Comparison of ENCODE assay signal across 9 cellular contexts in the genomic region with DNA sequence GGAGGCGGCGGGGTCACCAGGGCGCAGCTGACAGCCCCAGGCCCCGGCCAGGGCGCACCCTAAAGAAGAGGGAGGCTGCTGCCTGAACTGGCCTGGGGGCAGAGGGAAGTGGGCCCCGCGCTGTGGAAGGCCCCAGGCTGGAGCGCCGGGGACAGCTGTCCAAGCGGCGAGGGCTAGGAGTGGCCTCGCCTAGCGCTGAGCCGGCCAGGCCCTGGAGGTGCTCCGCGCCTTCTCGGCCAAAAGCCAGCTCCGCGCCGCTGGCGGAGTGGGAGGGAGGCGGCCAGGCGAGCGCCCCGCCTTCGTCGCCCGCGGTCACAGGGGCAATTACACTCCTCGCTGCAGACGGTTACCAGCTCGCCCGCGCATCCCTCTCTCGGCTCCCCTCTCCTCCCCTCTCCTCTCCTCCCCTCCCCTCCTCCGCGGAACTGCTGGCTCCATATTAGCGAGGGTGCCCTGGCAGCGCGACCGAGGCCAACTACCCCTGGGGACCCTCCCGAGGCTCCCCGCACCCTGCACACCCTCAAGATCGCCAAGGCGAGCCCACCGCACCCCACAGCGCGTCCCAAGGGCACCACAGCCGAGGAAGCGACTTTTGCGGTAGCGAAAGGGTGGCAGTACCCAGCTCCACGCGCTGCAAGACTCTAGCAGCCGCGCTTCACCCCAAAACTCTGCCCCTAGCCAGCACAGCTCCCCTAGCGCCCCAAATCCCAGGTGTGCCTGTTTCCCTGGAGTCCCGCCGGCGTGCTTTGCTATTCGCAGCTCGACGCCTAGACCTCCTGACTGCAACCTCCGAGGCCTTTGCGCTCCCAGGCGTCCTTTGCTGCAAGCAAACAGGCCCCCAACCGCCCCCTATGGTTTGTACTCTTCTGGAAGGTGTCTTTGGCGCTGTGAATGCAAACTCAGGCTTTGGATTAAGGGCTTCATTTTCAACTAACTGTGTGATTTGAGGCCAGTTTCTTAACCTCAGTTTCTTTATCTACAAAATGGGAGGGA.
DNase-seq lines count a peak whose midpoint lies in the region; ATAC-seq and TF ChIP-seq lines count a peak whose summit lies in the region.
"Had no signal": no experiment of that assay in that cellular context is flagged by ENCODE, and none has a peak within 500 bp of the region (broad histone marks: within the 10 kb centered on the region; RNA-seq: fewer than 3 reads in every experiment).

No MANE protein-coding gene starts in this region.

- no peaks in the 10 kb centered on the region for H3K36me3 Mint-ChIP-seq in activated naive CD8-positive, alpha-beta T cell treated with anti-CD3 and anti-CD28 coated beads, Interleukin-2, amount 10 ng/mL, durations not matched to agents 7 days and 5 days

- H3K9me3 Mint-ChIP-seq in activated naive CD8-positive, alpha-beta T cell treated with anti-CD3 and anti-CD28 coated beads, Interleukin-2, amount 10 ng/mL, durations not matched to agents 7 days and 5 days, result no peaks in the 10 kb centered on the region

- H3K9ac ChIP-seq in SK-N-SH, result no peak overlapping the region

- H3K27ac Mint-ChIP-seq in activated naive CD8-positive, alpha-beta T cell treated with anti-CD3 and anti-CD28 coated beads, Interleukin-2, amount 10 ng/mL, durations not matched to agents 7 days and 5 days, result no peak overlapping the region

- no peak for TF ChIP-seq RAD21 in SK-N-SH (IDR thresholded peaks at IDR 0.05; ENCODE audit: low read length)

- intact Hi-C loops in tibial artery (cut with DNase I; ENCODE audit: low total_unique reads), result no loop called here

- no peaks in the 10 kb centered on the region for H3K79me2 ChIP-seq in SK-N-SH (ENCODE audit: insufficient read depth)

- no peaks in the 10 kb centered on the region for H4K20me1 ChIP-seq in SK-N-SH (ENCODE audit: insufficient read depth)

- H3K4me1 Mint-ChIP-seq in activated naive CD8-positive, alpha-beta T cell treated with anti-CD3 and anti-CD28 coated beads, Interleukin-2, amount 10 ng/mL, durations not matched to agents 7 days and 5 days, result peaks cover 23% of the 10 kb centered on the region

- H3K9me3 ChIP-seq in SK-N-SH (no peaks in the 10 kb centered on the region), tibial artery (no peaks in the 10 kb centered on the region)
- H3K9me3 ChIP-seq: A549 had no signal

- H3K9me2 ChIP-seq in SK-N-SH, result no peaks in the 10 kb centered on the region

- 65% methylated on average over 47 of the region's 68 CpGs for WGBS in SK-N-SH (ENCODE audit: low lambda C conversion rate)

- CTCF ChIA-PET in SK-N-SH (lab: Yijun Ruan, JAX), result no interaction called here

- H3K4me3 Mint-ChIP-seq in activated naive CD8-positive, alpha-beta T cell treated with anti-CD3 and anti-CD28 coated beads, Interleukin-2, amount 10 ng/mL, durations not matched to agents 7 days and 5 days, result peak overlapping the region; percentile 60

- H3K36me3 ChIP-seq in SK-N-SH (replicated peaks in 1 of 2; ENCODE audit: control insufficient read depth in 1 of 2, insufficient read depth in 2 of 2, low read length in 1 of 2), result no peaks in the 10 kb centered on the region
- H3K36me3 ChIP-seq in tibial artery, result no peaks in the 10 kb centered on the region

- H3K4me1 ChIP-seq in SK-N-SH (ENCODE audit: control insufficient read depth in 1 of 2, insufficient read depth in 2 of 2, low read depth in 1 of 2, low read length in 1 of 2) (peaks cover 0 to 35% of the 10 kb centered on the region in 2 experiments; a peak in 1 of 4 replicates), tibial artery (peaks cover 0 to 43% (median 16%) of the 10 kb centered on the region in 4 donors)

- no peak overlapping the region for H3K4me2 ChIP-seq in SK-N-SH
- H3K4me2 ChIP-seq: A549 had no signal

- H3F3A ChIP-seq in SK-N-SH (replicated peaks; ENCODE audit: insufficient read depth), result no peaks in the 10 kb centered on the region

- DNase-seq in SK-N-SH (peak; percentile 21), left lobe of liver (ENCODE audit: low spot score) (peak; percentile 51), tibial artery (no peak), DMS 273 treated with DMSO at 0.1 percent for 48 hours (lab: John Stamatoyannopoulos, UW) (no peak), NCI-H82 treated with DMSO at 0.1 percent for 48 hours (lab: John Stamatoyannopoulos, UW; ENCODE audit: unreplicated experiment) (no peak)
- peak; percentile 51 for DNase-seq in activated naive CD8-positive, alpha-beta T cell treated with anti-CD3 and anti-CD28 coated beads, Interleukin-2, amount 10 ng/mL, durations not matched to agents 7 days and 5 days

- no peak overlapping the region for H2AFZ ChIP-seq in SK-N-SH (ENCODE audit: low read depth)

- H3K4me3 ChIP-seq in SK-N-SH (ENCODE audit: low read depth in 2 of 2, low read length in 1 of 2), result no peak overlapping the region
- peak overlapping the region; percentile 25 for H3K4me3 ChIP-seq in tibial artery
- H3K4me3 ChIP-seq: A549 had no signal

- TF ChIP-seq CTCF in SK-N-SH (IDR thresholded peaks at IDR 0.05), result no peak
- TF ChIP-seq CTCF in tibial artery (IDR thresholded peaks at IDR 0.05), result no peak

- peaks cover 44% of the 10 kb centered on the region for H3K27me3 Mint-ChIP-seq in activated naive CD8-positive, alpha-beta T cell treated with anti-CD3 and anti-CD28 coated beads, Interleukin-2, amount 10 ng/mL, durations not matched to agents 7 days and 5 days

- ATAC-seq in SK-N-SH treated with all-trans-retinoic acid at 6 μM for 48 hours (no peak), left lobe of liver (peak; percentile 88), GM18517 (IDR thresholded peaks at IDR 0.05; ENCODE audit: unreplicated experiment) (no peak)
- ATAC-seq in activated naive CD8-positive, alpha-beta T cell treated with anti-CD3 and anti-CD28 coated beads, Interleukin-2, amount 10 ng/mL, durations not matched to agents 7 days and 5 days (ENCODE audit: low read depth), result peak; percentile 39
- ATAC-seq: A549 had no signal

- H3K27ac ChIP-seq in SK-N-SH (ENCODE audit: low read depth in 2 of 2, low read length in 1 of 2), result no peak overlapping the region
- no peak overlapping the region for H3K27ac ChIP-seq in tibial artery
- H3K27ac ChIP-seq: A549 had no signal

- H3K27me3 ChIP-seq in SK-N-SH (ENCODE audit: insufficient read depth), result peaks cover 21% of the 10 kb centered on the region; the same call in 1 of the 2 replicates
- H3K27me3 ChIP-seq in tibial artery, result no peaks in the 10 kb centered on the region

- no peak for TF ChIP-seq EP300 in SK-N-SH (IDR thresholded peaks at IDR 0.05; ENCODE audit: borderline replicate concordance in 1 of 2, low read depth in 1 of 2, low read length in 1 of 2)

- POLR2A ChIA-PET in SK-N-SH (lab: Yijun Ruan, JAX), result no interaction called here
- POLR2A ChIA-PET in activated naive CD8-positive, alpha-beta T cell treated with anti-CD3 and anti-CD28 coated beads, Interleukin-2, amount 10 ng/mL, durations not matched to agents 7 days and 5 days (lab: Charles Lee), result interaction anchor here (1.0 to 1.1 kb wide), 2 partner anchors 92 to 152 kb away, joined by 3 read pairs; no protein-coding TSS in a partner anchor

TF ChIP-seq in SK-N-SH, 30 proteins besides CTCF, POLR2A, EP300 and RAD21 (continues in another document):
- TF ChIP-seq FOXM1 (IDR thresholded peaks at IDR 0.05; ENCODE audit: low read depth), result no peak
- TF ChIP-seq, protein P1, sequence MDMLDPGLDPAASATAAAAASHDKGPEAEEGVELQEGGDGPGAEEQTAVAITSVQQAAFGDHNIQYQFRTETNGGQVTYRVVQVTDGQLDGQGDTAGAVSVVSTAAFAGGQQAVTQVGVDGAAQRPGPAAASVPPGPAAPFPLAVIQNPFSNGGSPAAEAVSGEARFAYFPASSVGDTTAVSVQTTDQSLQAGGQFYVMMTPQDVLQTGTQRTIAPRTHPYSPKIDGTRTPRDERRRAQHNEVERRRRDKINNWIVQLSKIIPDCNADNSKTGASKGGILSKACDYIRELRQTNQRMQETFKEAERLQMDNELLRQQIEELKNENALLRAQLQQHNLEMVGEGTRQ (IDR thresholded peaks at IDR 0.05; ENCODE audit: borderline replicate concordance, low read depth, low read length), result no peak
- TF ChIP-seq RFX5 (IDR thresholded peaks at IDR 0.05; ENCODE audit: low read length), result no peak
- TF ChIP-seq, protein P2, sequence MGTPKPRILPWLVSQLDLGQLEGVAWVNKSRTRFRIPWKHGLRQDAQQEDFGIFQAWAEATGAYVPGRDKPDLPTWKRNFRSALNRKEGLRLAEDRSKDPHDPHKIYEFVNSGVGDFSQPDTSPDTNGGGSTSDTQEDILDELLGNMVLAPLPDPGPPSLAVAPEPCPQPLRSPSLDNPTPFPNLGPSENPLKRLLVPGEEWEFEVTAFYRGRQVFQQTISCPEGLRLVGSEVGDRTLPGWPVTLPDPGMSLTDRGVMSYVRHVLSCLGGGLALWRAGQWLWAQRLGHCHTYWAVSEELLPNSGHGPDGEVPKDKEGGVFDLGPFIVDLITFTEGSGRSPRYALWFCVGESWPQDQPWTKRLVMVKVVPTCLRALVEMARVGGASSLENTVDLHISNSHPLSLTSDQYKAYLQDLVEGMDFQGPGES (IDR thresholded peaks at IDR 0.05; ENCODE audit: low read depth, low read length), result no peak
- no peak for TF ChIP-seq FOSL2 (IDR thresholded peaks at IDR 0.05; ENCODE audit: borderline replicate concordance, low read depth)

TF ChIP-seq in SK-N-SH treated with all-trans-retinoic acid at 6 μM for 48 hours, 23 proteins besides CTCF, POLR2A, EP300 and RAD21 (continues in another document):
- TF ChIP-seq GLIS3 (CRISPR knock-in tag; IDR thresholded peaks at IDR 0.05) (no peak), ISL1 (CRISPR knock-in tag; IDR thresholded peaks at IDR 0.05) (no peak), ZNF8 (CRISPR knock-in tag; IDR thresholded peaks at IDR 0.05) (no peak), ZFP30 (CRISPR knock-in tag; IDR thresholded peaks at IDR 0.05) (no peak), ZNF70 (CRISPR knock-in tag; IDR thresholded peaks at IDR 0.05) (no peak), SNAI2 (CRISPR knock-in tag; IDR thresholded peaks at IDR 0.05) (no peak), ZFP3 (CRISPR knock-in tag; IDR thresholded peaks at IDR 0.05) (no peak), BACH2 (CRISPR knock-in tag; IDR thresholded peaks at IDR 0.05; ENCODE audit: borderline replicate concordance) (no peak), ZC3H10 (CRISPR knock-in tag; IDR thresholded peaks at IDR 0.05) (no peak)
- TF ChIP-seq, protein P3, sequence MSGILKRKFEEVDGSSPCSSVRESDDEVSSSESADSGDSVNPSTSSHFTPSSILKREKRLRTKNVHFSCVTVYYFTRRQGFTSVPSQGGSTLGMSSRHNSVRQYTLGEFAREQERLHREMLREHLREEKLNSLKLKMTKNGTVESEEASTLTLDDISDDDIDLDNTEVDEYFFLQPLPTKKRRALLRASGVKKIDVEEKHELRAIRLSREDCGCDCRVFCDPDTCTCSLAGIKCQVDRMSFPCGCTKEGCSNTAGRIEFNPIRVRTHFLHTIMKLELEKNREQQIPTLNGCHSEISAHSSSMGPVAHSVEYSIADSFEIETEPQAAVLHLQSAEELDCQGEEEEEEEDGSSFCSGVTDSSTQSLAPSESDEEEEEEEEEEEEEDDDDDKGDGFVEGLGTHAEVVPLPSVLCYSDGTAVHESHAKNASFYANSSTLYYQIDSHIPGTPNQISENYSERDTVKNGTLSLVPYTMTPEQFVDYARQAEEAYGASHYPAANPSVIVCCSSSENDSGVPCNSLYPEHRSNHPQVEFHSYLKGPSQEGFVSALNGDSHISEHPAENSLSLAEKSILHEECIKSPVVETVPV (CRISPR knock-in tag; IDR thresholded peaks at IDR 0.05), result no peak

Comparison
In these comparisons a context has a peak if more than half of its experiments do, and no peak if none do; other contexts are left out.
1. DNase-seq: peak in SK-N-SH (single experiment), activated naive CD8-positive, alpha-beta T cell treated with anti-CD3 and anti-CD28 coated beads, Interleukin-2, amount 10 ng/mL, durations not matched to agents 7 days and 5 days (single experiment) and left lobe of liver (single experiment); none in tibial artery (0 of 2), DMS 273 treated with DMSO at 0.1 percent for 48 hours (single experiment) and NCI-H82 treated with DMSO at 0.1 percent for 48 hours (single experiment).
2. H3K4me3 ChIP-seq: peak in tibial artery (2 of 2); none in SK-N-SH (0 of 2).
3. ATAC-seq: peak in activated naive CD8-positive, alpha-beta T cell treated with anti-CD3 and anti-CD28 coated beads, Interleukin-2, amount 10 ng/mL, durations not matched to agents 7 days and 5 days (single experiment) and left lobe of liver (single experiment); none in SK-N-SH treated with all-trans-retinoic acid at 6 μM for 48 hours (single experiment) and GM18517 (single experiment).